In genomic region chr2:165067958-165068612, GRCh38 we compare ENCODE assay signal across 8 cellular contexts.
DNase-seq lines count a peak whose midpoint lies in the region; ATAC-seq and TF ChIP-seq lines count a peak whose summit lies in the region.

No MANE protein-coding gene starts in this region.

- peak overlapping the region; percentile 40 for H3K4me2 ChIP-seq in IMR-90 (ENCODE audit: low read depth, low read length)

- no peaks in the 10 kb centered on the region for H4K20me1 ChIP-seq in IMR-90 (ENCODE audit: insufficient read depth, low read length)

- H3K23ac ChIP-seq in IMR-90 (ENCODE audit: low read depth, low read length): 0 out of 2 replicates have a peak overlapping the region, but pooled peaks have one; percentile 63

- peaks cover 0 to 2% of the 10 kb centered on the region in 2 donors for H3K27me3 Mint-ChIP-seq in CD4-positive, alpha-beta memory T cell

- DNase-seq in IMR-90 (peak; percentile 23), RWPE2 (ENCODE audit: low spot score) (no peak), globus pallidus (ENCODE audit: low spot score) (peak; percentile 78), putamen (ENCODE audit: low spot score) (peak; percentile 82), lower leg skin (ENCODE audit: low spot score in 2 of 2) (no peak)
- no peak for DNase-seq in activated naive CD4-positive, alpha-beta T cell (lab: John Stamatoyannopoulos, UW)
- DNase-seq in CD4-positive, alpha-beta memory T cell: no peak

- H3K18ac ChIP-seq in IMR-90 (ENCODE audit: low read depth, low read length): no peak overlapping the region

- H3K36me3 ChIP-seq in IMR-90 (ENCODE audit: control insufficient read depth, insufficient read depth, low read length): no peaks in the 10 kb centered on the region
- H3K36me3 ChIP-seq in RWPE2 (ENCODE audit: low read depth): no peaks in the 10 kb centered on the region
- H3K36me3 ChIP-seq in CD4-positive, alpha-beta memory T cell (ENCODE audit: insufficient read depth, low read length): no peaks in the 10 kb centered on the region

- H3K36me3 Mint-ChIP-seq in CD4-positive, alpha-beta memory T cell: no peaks in the 10 kb centered on the region

- H2BK20ac ChIP-seq in IMR-90 (ENCODE audit: low read depth, low read length): no peak overlapping the region; the same call in 1 of the 2 replicates

- CTCF ChIA-PET in IMR-90 (lab: Yijun Ruan, JAX): interaction anchor here (0.7 kb wide), 1 partner anchor 18 kb away, joined by 3 read pairs; no protein-coding TSS in a partner anchor
- CTCF ChIA-PET in CD4-positive, alpha-beta memory T cell (lab: Charles Lee; ENCODE audit: partially characterized antibody): no interaction called here

- dilution Hi-C loops in IMR-90 (cut with HindIII; ENCODE audit: low sequenced_read_pairs, unreplicated experiment): no loop called here

- intact Hi-C loops in IMR-90 (cut with micrococcal nuclease): no loop called here
- intact Hi-C loops in lower leg skin (cut with DNase I; ENCODE audit: low total_unique reads): no loop called here
- intact Hi-C loops in CD4-positive, alpha-beta memory T cell (cut with micrococcal nuclease): no loop called here

- no CpG with 5 or more reads among the region's 12 CpGs for WGBS in IMR-90 (ENCODE audit: extremely low coverage in 2 of 2, insufficient read length in 1 of 2), 2 experiments
- 20 to 25% methylated on average over 12 of the region's 12 CpGs for WGBS in lower leg skin, 2 donors

- H3K9me3 Mint-ChIP-seq in CD4-positive, alpha-beta memory T cell: peaks cover 0 to 4% (median 0%) of the 10 kb centered on the region in 8 donors

- H3K56ac ChIP-seq in IMR-90 (ENCODE audit: extremely low read depth, insufficient read depth, low read length): no peak overlapping the region

- peak overlapping the region; percentile 83 for H2AFZ ChIP-seq in IMR-90 (replicated peaks; ENCODE audit: low read length, poor library complexity)

- no peak for TF ChIP-seq CTCF in IMR-90 (conservative IDR thresholded peaks at IDR 0.05; ENCODE audit: low read depth, low read length)
- TF ChIP-seq CTCF in RWPE2 (IDR thresholded peaks at IDR 0.05; ENCODE audit: poor library complexity, severe bottlenecking): no peak
- TF ChIP-seq CTCF in lower leg skin (IDR thresholded peaks at IDR 0.05): no peak

- no peaks in the 10 kb centered on the region for H3K9me1 ChIP-seq in IMR-90 (ENCODE audit: insufficient read depth, low read length)

- peak overlapping the region; percentile 32 for H2BK120ac ChIP-seq in IMR-90 (ENCODE audit: low read depth, low read length)

- H3K4me1 Mint-ChIP-seq in CD4-positive, alpha-beta memory T cell: no peaks in the 10 kb centered on the region

- in situ Hi-C loops in IMR-90 (cut with MboI; ENCODE audit: low sequenced_read_pairs): no loop called here

- H3K27ac ChIP-seq in IMR-90 (ENCODE audit: insufficient read depth, low read length): no peak overlapping the region
- H3K27ac ChIP-seq in RWPE2 (ENCODE audit: poor library complexity, severe bottlenecking): no peak overlapping the region
- H3K27ac ChIP-seq in CD4-positive, alpha-beta memory T cell (ENCODE audit: low read depth, low read length): no peak overlapping the region

- POLR2A ChIA-PET in IMR-90 (lab: Charles Lee; ENCODE audit: unreplicated experiment): no interaction called here
- POLR2A ChIA-PET in CD4-positive, alpha-beta memory T cell (lab: Charles Lee; ENCODE audit: partially characterized antibody): no interaction called here

- H2AK9ac ChIP-seq in IMR-90 (replicated peaks; ENCODE audit: low read depth, low read length, poor library complexity): no peak overlapping the region

- H3K27me3 ChIP-seq in IMR-90 (ENCODE audit: control insufficient read depth, insufficient read depth, low read length): no peaks in the 10 kb centered on the region
- no peaks in the 10 kb centered on the region for H3K27me3 ChIP-seq in RWPE2 (ENCODE audit: insufficient read depth, poor library complexity, severe bottlenecking)
- H3K27me3 ChIP-seq in CD4-positive, alpha-beta memory T cell (ENCODE audit: insufficient read depth, low read length): no peaks in the 10 kb centered on the region

- H3K79me1 ChIP-seq in IMR-90 (ENCODE audit: low read depth in 1 of 2, low read length in 2 of 2): no peaks in the 10 kb centered on the region

- H3K4me3 Mint-ChIP-seq in CD4-positive, alpha-beta memory T cell: no peak overlapping the region

- no TSS peak for BruUV-seq in IMR-90 (replicated peaks; lab: Mats Ljungman, UMichigan)

- H3K9me3 ChIP-seq in IMR-90 (ENCODE audit: control insufficient read depth, insufficient read depth, low read length) (no peaks in the 10 kb centered on the region), RWPE2 (ENCODE audit: severe bottlenecking) (no peaks in the 10 kb centered on the region)
- H3K9me3 ChIP-seq in CD4-positive, alpha-beta memory T cell (ENCODE audit: control insufficient read depth in 1 of 2, low read length in 2 of 2): no peaks in the 10 kb centered on the region

- no peak overlapping the region for H4K91ac ChIP-seq in IMR-90 (ENCODE audit: insufficient read depth, low read depth, low read length)

- H4K5ac ChIP-seq in IMR-90 (ENCODE audit: low read depth, low read length): no peak overlapping the region

- ATAC-seq in IMR-90 (ENCODE audit: low read depth) (peak; percentile 88), RWPE2 (ENCODE audit: low read depth) (peak; percentile 44; the same call in 2 of the 3 replicates), GM21717 (IDR thresholded peaks at IDR 0.05; ENCODE audit: unreplicated experiment) (no peak)

- peak overlapping the region in 1 of 2 experiments; percentile 40; a peak in 1 of 4 replicates for H4K8ac ChIP-seq in IMR-90 (ENCODE audit: low read depth in 2 of 2, low read length in 2 of 2)

- TF ChIP-seq RAD21 in IMR-90 (IDR thresholded peaks at IDR 0.05; ENCODE audit: low read length): no peak

- TF ChIP-seq POLR2A in IMR-90 (IDR thresholded peaks at IDR 0.05; ENCODE audit: low read depth, low read length) (no peak), lower leg skin (IDR thresholded peaks at IDR 0.05) (no peak)

- no peak overlapping the region for H3K4ac ChIP-seq in IMR-90 (ENCODE audit: low read depth, low read length)

- no peak overlapping the region for H2BK5ac ChIP-seq in IMR-90 (ENCODE audit: low read depth, low read length, poor library complexity, severe bottlenecking)

- H3K9ac ChIP-seq in IMR-90 (ENCODE audit: low read depth, low read length): no peak overlapping the region

- no peak overlapping the region for H2AK5ac ChIP-seq in IMR-90 (ENCODE audit: low read depth, low read length)

- H2BK15ac ChIP-seq in IMR-90 (ENCODE audit: low read depth, low read length): no peak overlapping the region

- H3K4me1 ChIP-seq in IMR-90 (ENCODE audit: control insufficient read depth, insufficient read depth, low read length) (no peaks in the 10 kb centered on the region; the same call in 1 of the 2 replicates), RWPE2 (ENCODE audit: insufficient read depth, poor library complexity, severe bottlenecking) (peaks cover 4% of the 10 kb centered on the region)
- H3K4me1 ChIP-seq in CD4-positive, alpha-beta memory T cell (ENCODE audit: insufficient read depth, low read length): no peaks in the 10 kb centered on the region

- no peak overlapping the region for H3K27ac Mint-ChIP-seq in CD4-positive, alpha-beta memory T cell

- H3K4me3 ChIP-seq in IMR-90 (ENCODE audit: insufficient read depth, low read depth, low read length): no peak overlapping the region; the same call in 1 of the 2 replicates
- no peak overlapping the region for H3K4me3 ChIP-seq in RWPE2 (ENCODE audit: severe bottlenecking)
- H3K4me3 ChIP-seq in lower leg skin (ENCODE audit: low read depth, poor library complexity, severe bottlenecking): no peak overlapping the region
- no peak overlapping the region for H3K4me3 ChIP-seq in CD4-positive, alpha-beta memory T cell (ENCODE audit: low read length in 2 of 2)

- H3K14ac ChIP-seq in IMR-90 (replicated peaks; ENCODE audit: low read depth, low read length): no peak overlapping the region

TF ChIP-seq in IMR-90, 13 proteins besides CTCF, POLR2A, EP300 and RAD21:
- TF ChIP-seq MAZ (IDR thresholded peaks at IDR 0.05; ENCODE audit: borderline replicate concordance, low read depth, low read length) (no peak), BHLHE40 (IDR thresholded peaks at IDR 0.05; ENCODE audit: low read depth, low read length) (no peak), NFE2L2 (IDR thresholded peaks at IDR 0.05; ENCODE audit: low read depth, low read length) (no peak), SMC3 (IDR thresholded peaks at IDR 0.05; ENCODE audit: low read depth, low read length) (no peak), FOS (IDR thresholded peaks at IDR 0.05; ENCODE audit: low read depth, low read length) (no peak), CEBPB (IDR thresholded peaks at IDR 0.05; ENCODE audit: low read depth, low read length) (no peak), RFX5 (IDR thresholded peaks at IDR 0.05; ENCODE audit: low read depth, low read length) (no peak), ELK1 (IDR thresholded peaks at IDR 0.05; ENCODE audit: borderline replicate concordance, low read depth, low read length) (no peak), MXI1 (IDR thresholded peaks at IDR 0.05; ENCODE audit: borderline replicate concordance, low read depth, low read length) (no peak), CHD1 (IDR thresholded peaks at IDR 0.05; ENCODE audit: low read depth, low read length) (no peak), MAFK (IDR thresholded peaks at IDR 0.05; ENCODE audit: low read depth, low read length) (no peak)

Comparison
In these comparisons a context has a peak if more than half of its experiments do, and no peak if none do; other contexts are left out.
1. DNase-seq: peak in IMR-90 (single experiment), globus pallidus (single experiment) and putamen (single experiment); none in RWPE2 (single experiment), lower leg skin (0 of 2), activated naive CD4-positive, alpha-beta T cell (0 of 4) and CD4-positive, alpha-beta memory T cell (0 of 5).